Comparison of ENCODE assay signal across 25 cellular contexts in the genomic region with DNA sequence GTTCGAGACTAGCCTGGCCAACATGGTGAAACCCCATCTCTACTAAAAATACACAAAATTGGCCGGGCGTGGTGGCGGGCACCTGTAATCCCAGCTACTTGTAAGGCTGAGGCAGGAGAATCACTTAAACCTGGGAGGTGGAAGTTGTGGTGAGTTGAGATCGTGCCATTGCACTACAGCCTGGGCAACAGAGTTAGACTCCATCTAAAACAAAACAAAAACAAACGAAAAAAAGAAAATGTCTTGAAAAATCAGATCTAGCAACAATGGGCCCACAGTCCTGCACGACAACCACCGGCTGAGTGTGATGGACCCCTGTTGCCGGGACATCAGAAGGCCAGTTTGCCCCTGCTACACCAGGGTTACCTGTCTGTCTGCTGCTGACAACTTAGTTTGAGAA.
"Had no signal": no experiment of that assay in that cellular context is flagged by ENCODE, and none has a peak within 500 bp of the region (broad histone marks: within the 10 kb centered on the region; RNA-seq: fewer than 3 reads in every experiment).

No MANE protein-coding gene starts in this region.

- H3K27me3 Mint-ChIP-seq: activated CD8-positive, alpha-beta T cell treated with anti-CD3 and anti-CD28 coated beads for 36 hours; activated naive CD4-positive, alpha-beta T cell treated with anti-CD3 and anti-CD28 coated beads, Interleukin-2, amount 10 ng/mL, durations not matched to agents 7 days and 5 days; activated naive CD8-positive, alpha-beta T cell treated with anti-CD3 and anti-CD28 coated beads for 36 hours; T-helper 17 cell had no signal

- ATAC-seq: body of pancreas, PC-3, T-helper 17 cell had no signal

- H3K36me3 Mint-ChIP-seq: activated naive CD8-positive, alpha-beta T cell treated with anti-CD3 and anti-CD28 coated beads for 36 hours had no signal

- DNase-seq: activated CD4-positive, alpha-beta T cell treated with anti-CD3 and anti-CD28 coated beads for 4 hours; activated CD4-positive, CD25-positive, alpha-beta regulatory T cell; activated CD8-positive, alpha-beta memory T cell treated with anti-CD3 and anti-CD28 coated beads, Interleukin-2, amount 50 U/mL, for 4 hours; activated gamma-delta T cell treated with Interleukin-2 at 50 U/mL for 16 hours; activated naive CD4-positive, alpha-beta T cell treated with anti-CD3 and anti-CD28 coated beads, Interleukin-2, amount 10 ng/mL, durations not matched to agents 7 days and 5 days; aorta; body of pancreas; MG63; MV-4-11; NCI-H1092 treated with DMSO at 0.1 percent for 48 hours; NCI-H1436; NCI-H1694 treated with DMSO at 0.1 percent for 48 hours; NCI-H2029 treated with DMSO at 0.1 percent for 48 hours; NCI-H345; NCI-H510A; NCI-H69; PC-3; SHP77 treated with DMSO at 0.1 percent for 48 hours; T-helper 17 cell; T1000 had no signal

- H3K9me3 Mint-ChIP-seq: activated CD8-positive, alpha-beta T cell treated with anti-CD3 and anti-CD28 coated beads for 36 hours; activated naive CD4-positive, alpha-beta T cell treated with anti-CD3 and anti-CD28 coated beads, Interleukin-2, amount 10 ng/mL, durations not matched to agents 7 days and 5 days; activated naive CD8-positive, alpha-beta T cell treated with anti-CD3 and anti-CD28 coated beads for 36 hours; activated T-cell treated with anti-CD3 and anti-CD28 coated beads, Interleukin-2, amount 50 U/mL, for 72 hours; activated T-helper 2 cell treated with anti-CD3 and anti-CD28 coated beads, Interferon-gamma antibody, Interleukin-2, Interleukin-4, amounts not matched to agents 10 μg/mL and 5 μg/mL and 100 μg/mL, durations not matched to agents 14 hours and 24 hours and 36 hours; central memory CD8-positive, alpha-beta T cell had no signal

- H3K4me3 ChIP-seq: body of pancreas, MG63 had no signal

- H3K9me3 ChIP-seq: body of pancreas, MG63 had no signal

- H3K36me3 ChIP-seq: MG63 had no signal

- H3K4me3 Mint-ChIP-seq: activated CD8-positive, alpha-beta T cell treated with anti-CD3 and anti-CD28 coated beads for 36 hours; activated naive CD4-positive, alpha-beta T cell treated with anti-CD3 and anti-CD28 coated beads, Interleukin-2, amount 10 ng/mL, durations not matched to agents 7 days and 5 days; activated naive CD8-positive, alpha-beta T cell treated with anti-CD3 and anti-CD28 coated beads for 36 hours; central memory CD8-positive, alpha-beta T cell; T-helper 17 cell had no signal

- H3K27ac Mint-ChIP-seq: activated naive CD4-positive, alpha-beta T cell treated with anti-CD3 and anti-CD28 coated beads, Interleukin-2, amount 10 ng/mL, durations not matched to agents 7 days and 5 days; activated T-helper 2 cell treated with anti-CD3 and anti-CD28 coated beads, Interferon-gamma antibody, Interleukin-2, Interleukin-4, amounts not matched to agents 10 μg/mL and 5 μg/mL and 100 μg/mL, durations not matched to agents 14 hours and 24 hours and 36 hours; T-helper 17 cell had no signal

- H3K27ac ChIP-seq: body of pancreas had no signal

- H3K27me3 ChIP-seq: body of pancreas, MG63 had no signal
